ENCODE assay signal across 9 cellular contexts in the genomic region with DNA sequence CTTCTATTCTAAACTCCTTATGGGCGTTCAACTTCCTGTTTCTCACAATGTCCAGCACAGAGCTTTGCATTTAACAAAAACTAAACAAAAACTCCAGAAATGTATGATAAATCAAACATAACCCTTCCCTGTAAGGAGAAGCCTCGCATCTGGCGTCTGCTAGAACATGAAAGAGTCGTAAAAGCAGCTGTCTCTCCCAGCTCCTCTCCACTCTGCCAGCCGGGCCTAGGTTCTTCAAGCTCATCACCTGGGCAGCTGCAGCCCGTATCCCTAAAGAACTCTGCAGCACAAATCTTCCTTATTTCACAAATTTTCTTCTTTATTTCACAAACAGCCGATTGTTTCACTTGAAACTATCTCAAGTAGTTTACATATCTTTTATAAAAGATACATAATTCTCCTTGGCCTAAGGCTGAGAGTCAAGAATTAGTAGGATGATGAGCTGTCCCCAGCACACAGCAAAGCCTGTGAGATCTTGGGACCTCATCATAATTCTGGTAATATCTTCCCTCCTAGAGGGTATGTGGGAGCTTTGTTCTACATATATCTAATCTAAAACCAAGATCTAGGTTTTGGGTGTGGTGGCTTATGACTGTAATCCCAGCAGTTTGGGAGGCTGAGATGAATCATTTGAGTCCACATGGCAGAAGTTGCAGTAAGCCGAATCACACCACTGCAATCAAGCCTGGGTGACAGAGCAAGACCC. TPM values are rescaled to one million over a fixed set of nuclear protein-coding genes. Genes with fewer than 3 reads are reported as not detected.
DNase-seq lines count a peak whose midpoint lies in the region; ATAC-seq, FAIRE-seq and TF ChIP-seq lines count a peak whose summit lies in the region.
"Had no signal": no experiment of that assay in that cellular context is flagged by ENCODE, and none has a peak within 500 bp of the region (broad histone marks: within the 10 kb centered on the region; RNA-seq: fewer than 3 reads in every experiment).

No MANE protein-coding gene starts in this region.

- H3K4me3 ChIP-seq in upper lobe of right lung = no peak overlapping the region

- H3K36me3 ChIP-seq in upper lobe of right lung = peaks cover 72% of the 10 kb centered on the region
- H3K36me3 ChIP-seq: neutrophil had no signal

- intact Hi-C loops in upper lobe of right lung (cut with DNase I) = no loop called here

- no peaks in the 10 kb centered on the region for H3K9me3 ChIP-seq in upper lobe of right lung
- H3K9me3 ChIP-seq: neutrophil had no signal

- TF ChIP-seq CTCF in upper lobe of right lung (IDR thresholded peaks at IDR 0.05) = no peak

- FAIRE-seq in frontal cortex (lab: Jason Lieb, UNC) = no peak

- H3K27ac ChIP-seq in upper lobe of right lung = peak overlapping the region; percentile 42
- H3K27ac ChIP-seq: neutrophil had no signal

- H3K4me1 ChIP-seq in upper lobe of right lung = peaks cover 27% of the 10 kb centered on the region

- no peaks in the 10 kb centered on the region for H3K27me3 ChIP-seq in upper lobe of right lung

- DNase-seq in activated T-cell treated with anti-CD3 and anti-CD28 coated beads for 24 hours (ENCODE audit: low read depth) = peak; percentile 20
- DNase-seq in activated T-cell treated with anti-CD3 and anti-CD28 coated beads, Interleukin-2, amount 50 U/mL, for 1 hour = no peak
- DNase-seq in activated naive CD4-positive, alpha-beta T cell treated with anti-CD3 and anti-CD28 coated beads, Interleukin-2, amount 50 U/mL, for 16 hours = peak; percentile 34
- DNase-seq in kidney tubule cell (ENCODE audit: low spot score) = peak; percentile 68
- no peak for DNase-seq in upper lobe of right lung
- no peak for DNase-seq in frontal cortex (ENCODE audit: low spot score in 2 of 2)
- no peak for DNase-seq in GF-D8 (lab: John Stamatoyannopoulos, UW)

- peak; percentile 57 for ATAC-seq in upper lobe of right lung
- no peak for ATAC-seq in GM19463 (IDR thresholded peaks at IDR 0.05; ENCODE audit: unreplicated experiment)

RNA-seq across cellular contexts. Expression of a gene that starts 35.3 kb away (rescaled TPM):
- total RNA-seq in upper lobe of right lung (818 TPM), frontal cortex (34.6 TPM)

Comparison
In these comparisons a context has a peak if more than half of its experiments do, and no peak if none do; other contexts are left out.
1. DNase-seq: peak in activated T-cell treated with anti-CD3 and anti-CD28 coated beads for 24 hours (single experiment), activated naive CD4-positive, alpha-beta T cell treated with anti-CD3 and anti-CD28 coated beads, Interleukin-2, amount 50 U/mL, for 16 hours (single experiment) and kidney tubule cell (single experiment); none in activated T-cell treated with anti-CD3 and anti-CD28 coated beads, Interleukin-2, amount 50 U/mL, for 1 hour (single experiment), upper lobe of right lung (single experiment), frontal cortex (0 of 2) and GF-D8 (single experiment).
2. RNA of a gene that starts 35.3 kb away (total RNA-seq): 818 TPM in upper lobe of right lung (single experiment); 34.6 TPM in frontal cortex (single experiment); every median in the first group is over 10 times any median in the second.